18 cellular contexts compared by ENCODE assay signal in the genomic region with DNA sequence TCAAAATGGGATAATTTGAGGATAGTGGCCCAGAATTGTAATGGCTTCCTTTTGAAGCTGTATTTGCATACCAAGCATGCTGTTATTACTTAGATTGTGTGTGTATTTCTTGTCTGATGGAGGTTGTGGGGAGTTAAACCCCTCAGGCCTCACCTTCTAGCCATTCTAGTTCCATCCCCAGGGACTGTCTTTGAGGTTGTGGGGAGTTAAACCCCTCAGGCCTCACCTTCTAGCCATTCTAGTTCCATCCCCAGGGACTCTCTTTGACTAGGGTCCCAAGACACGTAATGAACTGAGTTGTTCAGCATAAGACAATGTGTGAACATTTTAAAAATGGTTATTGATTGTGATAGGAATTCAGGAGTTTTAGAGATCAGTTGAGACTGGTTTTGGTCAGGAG.
"Had no signal": no experiment of that assay in that cellular context is flagged by ENCODE, and none has a peak within 500 bp of the region (broad histone marks: within the 10 kb centered on the region; RNA-seq: fewer than 3 reads in every experiment).

No MANE protein-coding gene starts in this region.

- H3K4me3 ChIP-seq: ascending aorta, esophagus squamous epithelium, mucosa of descending colon, pancreas, smooth muscle cell, tibial artery had no signal

- H3K9me3 Mint-ChIP-seq: activated B cell treated with CpG ODN at 0.5 μM for 24 hours; activated naive CD4-positive, alpha-beta T cell treated with anti-CD3 and anti-CD28 coated beads for 36 hours; activated T-cell treated with anti-CD3 and anti-CD28 coated beads, Interleukin-2, amount 50 U/mL, for 4 hours; memory B cell; naive B cell; T-helper 2 cell treated with Interferon-gamma antibody and Interleukin-4, amounts not matched to agents 5 μg/mL and 100 μg/mL, for 36 hours had no signal

- H3K36me3 Mint-ChIP-seq: memory B cell, naive B cell had no signal

- H3K4me2 ChIP-seq: smooth muscle cell had no signal

- H3K27ac Mint-ChIP-seq: activated B cell treated with CpG ODN at 0.5 μM for 24 hours; activated CD4-positive, alpha-beta T cell treated with anti-CD3 and anti-CD28 coated beads, Interleukin-2, amount 10 ng/mL, durations not matched to agents 24 days and 14 days; activated naive CD4-positive, alpha-beta T cell treated with anti-CD3 and anti-CD28 coated beads for 36 hours; memory B cell; T-helper 2 cell treated with Interferon-gamma antibody and Interleukin-4, amounts not matched to agents 5 μg/mL and 100 μg/mL, for 36 hours had no signal

- H3K9me3 ChIP-seq: ascending aorta, esophagus squamous epithelium, mucosa of descending colon, pancreas, tibial artery had no signal

- H3K4me1 ChIP-seq: ascending aorta had no signal

- ATAC-seq: activated T-cell treated with anti-CD3 and anti-CD28 coated beads, Interleukin-2, amount 50 U/mL, for 4 hours; left ventricle myocardium superior; mucosa of descending colon had no signal

- H3K27me3 Mint-ChIP-seq: activated B cell treated with CpG ODN at 0.5 μM for 24 hours had no signal

- H3K36me3 ChIP-seq: ascending aorta, esophagus squamous epithelium, pancreas, tibial artery had no signal

- H3K4me3 Mint-ChIP-seq: activated B cell treated with CpG ODN at 0.5 μM for 24 hours; activated CD4-positive, alpha-beta T cell treated with anti-CD3 and anti-CD28 coated beads, Interleukin-2, amount 10 ng/mL, durations not matched to agents 24 days and 14 days; activated naive CD4-positive, alpha-beta T cell treated with anti-CD3 and anti-CD28 coated beads for 36 hours; activated T-cell treated with anti-CD3 and anti-CD28 coated beads, Interleukin-2, amount 50 U/mL, for 4 hours; memory B cell; T-helper 2 cell treated with Interferon-gamma antibody and Interleukin-4, amounts not matched to agents 5 μg/mL and 100 μg/mL, for 36 hours had no signal

- H3K27me3 ChIP-seq: ascending aorta, esophagus squamous epithelium, pancreas, tibial artery had no signal

- DNase-seq: activated B cell treated with CpG ODN at 0.5 μM for 24 hours; activated CD4-positive, alpha-beta T cell treated with anti-CD3 and anti-CD28 coated beads, Interleukin-2, amount 10 ng/mL, durations not matched to agents 24 days and 14 days; activated CD8-positive, alpha-beta memory T cell treated with anti-CD3 and anti-CD28 coated beads, Interleukin-2, amount 50 U/mL, for 4 hours; activated naive CD4-positive, alpha-beta T cell treated with anti-CD3 and anti-CD28 coated beads for 36 hours; activated T-cell treated with anti-CD3 and anti-CD28 coated beads, Interleukin-2, amount 50 U/mL, for 4 hours; effector CD8-positive, alpha-beta T cell; esophagus squamous epithelium; left ventricle myocardium superior; mucosa of descending colon; naive B cell; pancreas; stimulated activated naive CD4-positive, alpha-beta T cell; substantia nigra; tibial artery had no signal
